1 cellular context compared by ENCODE assay signal in genomic region chr10:87927091-87927490, GRCh38.
TF ChIP-seq lines count a peak whose summit lies in the region.

No MANE protein-coding gene starts in this region.

TF ChIP-seq in WTC11, 78 proteins besides CTCF, POLR2A, EP300 and RAD21 (continued from another document):
- no peak for TF ChIP-seq ATF6 (CRISPR knock-in tag; IDR thresholded peaks at IDR 0.05)
- TF ChIP-seq OVOL2 (CRISPR knock-in tag; IDR thresholded peaks at IDR 0.05; ENCODE audit: borderline replicate concordance): no peak
- TF ChIP-seq, protein P1, sequence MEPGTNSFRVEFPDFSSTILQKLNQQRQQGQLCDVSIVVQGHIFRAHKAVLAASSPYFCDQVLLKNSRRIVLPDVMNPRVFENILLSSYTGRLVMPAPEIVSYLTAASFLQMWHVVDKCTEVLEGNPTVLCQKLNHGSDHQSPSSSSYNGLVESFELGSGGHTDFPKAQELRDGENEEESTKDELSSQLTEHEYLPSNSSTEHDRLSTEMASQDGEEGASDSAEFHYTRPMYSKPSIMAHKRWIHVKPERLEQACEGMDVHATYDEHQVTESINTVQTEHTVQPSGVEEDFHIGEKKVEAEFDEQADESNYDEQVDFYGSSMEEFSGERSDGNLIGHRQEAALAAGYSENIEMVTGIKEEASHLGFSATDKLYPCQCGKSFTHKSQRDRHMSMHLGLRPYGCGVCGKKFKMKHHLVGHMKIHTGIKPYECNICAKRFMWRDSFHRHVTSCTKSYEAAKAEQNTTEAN (CRISPR knock-in tag; IDR thresholded peaks at IDR 0.05): no peak
- no peak for TF ChIP-seq IRF1 (CRISPR knock-in tag; IDR thresholded peaks at IDR 0.05)
- TF ChIP-seq ZNF317 (CRISPR knock-in tag; IDR thresholded peaks at IDR 0.05; ENCODE audit: borderline replicate concordance, low read depth): no peak
- no peak for TF ChIP-seq KAT7 (CRISPR knock-in tag; IDR thresholded peaks at IDR 0.05; ENCODE audit: borderline replicate concordance)
- TF ChIP-seq ZNF416 (CRISPR knock-in tag; IDR thresholded peaks at IDR 0.05): no peak
